Comparison of ENCODE assay signal across 9 cellular contexts in genomic region chrX:10769696-10770619, GRCh38.
DNase-seq lines count a peak whose midpoint lies in the region; ATAC-seq and TF ChIP-seq lines count a peak whose summit lies in the region.
"Had no signal": no experiment of that assay in that cellular context is flagged by ENCODE, and none has a peak within 500 bp of the region (broad histone marks: within the 10 kb centered on the region; RNA-seq: fewer than 3 reads in every experiment).

No MANE protein-coding gene starts in this region.

- intact Hi-C loops in activated CD8-positive, alpha-beta T cell treated with anti-CD3 and anti-CD28 coated beads for 36 hours (cut with micrococcal nuclease) = no loop called here

- CTCF ChIA-PET in activated CD8-positive, alpha-beta T cell treated with anti-CD3 and anti-CD28 coated beads for 36 hours (lab: Charles Lee) = interaction anchor here (0.8 to 1.2 kb wide), 3 partner anchors 13 to 579 kb away, joined by 3 to 9 read pairs (median 5); no protein-coding TSS in a partner anchor

- H3K9me3 ChIP-seq in WERI-Rb-1 (ENCODE audit: severe bottlenecking) = no peaks in the 10 kb centered on the region

- H3K27me3 ChIP-seq in WERI-Rb-1 (ENCODE audit: insufficient read depth, low read depth, severe bottlenecking) = no peaks in the 10 kb centered on the region

- TF ChIP-seq CTCF in HFFc6 (IDR thresholded peaks at IDR 0.05) = no peak
- TF ChIP-seq CTCF in fibroblast of pulmonary artery (IDR thresholded peaks at IDR 0.05; ENCODE audit: low read length, missing control alignments) = no peak
- TF ChIP-seq CTCF in activated CD8-positive, alpha-beta T cell treated with anti-CD3 and anti-CD28 coated beads for 36 hours (IDR thresholded peaks at IDR 0.05) = no peak
- no peak for TF ChIP-seq CTCF in omental fat pad (IDR thresholded peaks at IDR 0.05)
- no peak for TF ChIP-seq CTCF in WERI-Rb-1 (IDR thresholded peaks at IDR 0.05; ENCODE audit: low read depth, low read length)

- no peaks in the 10 kb centered on the region for H3K9me3 Mint-ChIP-seq in HFFc6
- no peaks in the 10 kb centered on the region for H3K9me3 Mint-ChIP-seq in activated CD8-positive, alpha-beta T cell treated with anti-CD3 and anti-CD28 coated beads for 36 hours
- H3K9me3 Mint-ChIP-seq: memory B cell had no signal

- H3K27ac ChIP-seq in WERI-Rb-1 = no peak overlapping the region

- H3K36me3 ChIP-seq in WERI-Rb-1 = no peaks in the 10 kb centered on the region

- H3K4me1 Mint-ChIP-seq in HFFc6 (ENCODE audit: low read depth) = peaks cover 21% of the 10 kb centered on the region
- no peaks in the 10 kb centered on the region for H3K4me1 Mint-ChIP-seq in activated CD8-positive, alpha-beta T cell treated with anti-CD3 and anti-CD28 coated beads for 36 hours (ENCODE audit: low read depth)
- H3K4me1 Mint-ChIP-seq: memory B cell had no signal

- peak overlapping the region; percentile 81 for H3K4me3 Mint-ChIP-seq in HFFc6
- H3K4me3 Mint-ChIP-seq in activated CD8-positive, alpha-beta T cell treated with anti-CD3 and anti-CD28 coated beads for 36 hours = no peak overlapping the region
- H3K4me3 Mint-ChIP-seq: memory B cell had no signal

- peak overlapping the region; percentile 65 for H3K27ac Mint-ChIP-seq in HFFc6
- H3K27ac Mint-ChIP-seq in activated CD8-positive, alpha-beta T cell treated with anti-CD3 and anti-CD28 coated beads for 36 hours = no peak overlapping the region
- H3K27ac Mint-ChIP-seq: memory B cell had no signal

- H3K27me3 Mint-ChIP-seq in HFFc6 (ENCODE audit: insufficient read depth) = no peaks in the 10 kb centered on the region
- H3K27me3 Mint-ChIP-seq in activated CD8-positive, alpha-beta T cell treated with anti-CD3 and anti-CD28 coated beads for 36 hours = no peaks in the 10 kb centered on the region
- H3K27me3 Mint-ChIP-seq: memory B cell had no signal

- H3K36me3 Mint-ChIP-seq in HFFc6 (ENCODE audit: low read depth) = no peaks in the 10 kb centered on the region
- H3K36me3 Mint-ChIP-seq in activated CD8-positive, alpha-beta T cell treated with anti-CD3 and anti-CD28 coated beads for 36 hours (ENCODE audit: low read depth) = no peaks in the 10 kb centered on the region
- H3K36me3 Mint-ChIP-seq: memory B cell had no signal

- DNase-seq in HFFc6 (peak; percentile 4), NCI-H524 treated with DMSO at 0.1 percent for 48 hours (lab: John Stamatoyannopoulos, UW) (peak; percentile 70), fibroblast of pulmonary artery (ENCODE audit: low read depth) (peak; percentile 15), stromal cell of bone marrow (ENCODE audit: low read depth) (peak; percentile 44), omental fat pad (ENCODE audit: low spot score) (no peak), WERI-Rb-1 (no peak)
- no peak for DNase-seq in activated CD8-positive, alpha-beta T cell treated with anti-CD3 and anti-CD28 coated beads for 36 hours

- POLR2A ChIA-PET in activated CD8-positive, alpha-beta T cell treated with anti-CD3 and anti-CD28 coated beads for 36 hours (lab: Charles Lee) = no interaction called here

- H3K4me3 ChIP-seq in fibroblast of pulmonary artery (replicated peaks; ENCODE audit: low read depth, low read length) (peak overlapping the region; percentile 7), WERI-Rb-1 (ENCODE audit: low read depth, low read length) (no peak overlapping the region)

- ATAC-seq in activated CD8-positive, alpha-beta T cell treated with anti-CD3 and anti-CD28 coated beads for 36 hours = no peak
- ATAC-seq in omental fat pad (ENCODE audit: low FRiP score) (no peak), HG02884 (IDR thresholded peaks at IDR 0.05; ENCODE audit: unreplicated experiment) (no peak)

Comparison
In these comparisons a context has a peak if more than half of its experiments do, and no peak if none do; other contexts are left out.
1. DNase-seq: peak in HFFc6 (single experiment), NCI-H524 treated with DMSO at 0.1 percent for 48 hours (single experiment), fibroblast of pulmonary artery (single experiment) and stromal cell of bone marrow (single experiment); none in activated CD8-positive, alpha-beta T cell treated with anti-CD3 and anti-CD28 coated beads for 36 hours (single experiment), omental fat pad (single experiment) and WERI-Rb-1 (single experiment).